Comparison of ENCODE assay signal across 8 cellular contexts in genomic region chr22:41919357-41920224, GRCh38. TPM values are rescaled to one million over a fixed set of nuclear protein-coding genes. Genes with fewer than 3 reads are reported as not detected.
DNase-seq lines count a peak whose midpoint lies in the region; ATAC-seq, FAIRE-seq and TF ChIP-seq lines count a peak whose summit lies in the region.

No MANE protein-coding gene starts in this region.

- BruUV-seq in GM12878 (replicated peaks; lab: Mats Ljungman, UMichigan), result no TSS peak

- peak; percentile 77 for DNase-seq in GM12892 (ENCODE audit: insufficient read length)
- DNase-seq in GM23338 (ENCODE audit: low spot score), result peak; percentile 97
- DNase-seq in GM12878 (ENCODE audit: low read depth, low spot score), result peak; percentile 71
- no peak for DNase-seq in keratinocyte (ENCODE audit: low read depth, low spot score)
- DNase-seq in stimulated activated CD4-positive, alpha-beta T cell treated with anti-CD3 and anti-CD28 coated beads, Interleukin-4, amount 100 ng/mL, for 24 hours, result peak; percentile 45
- no peak for DNase-seq in NCI-H1694 treated with DMSO at 0.1 percent for 48 hours (lab: John Stamatoyannopoulos, UW)
- DNase-seq in globus pallidus (ENCODE audit: low spot score), result no peak

- peaks cover 92% of the 10 kb centered on the region for H3K27me3 ChIP-seq in GM23338 (ENCODE audit: insufficient read depth)
- H3K27me3 ChIP-seq in OCI-LY3 (ENCODE audit: low read depth, low read length), result peaks cover 15% of the 10 kb centered on the region; the same call in 1 of the 2 replicates
- H3K27me3 ChIP-seq in GM12878 (replicated peaks in 1 of 2; ENCODE audit: control insufficient read depth in 2 of 2, insufficient read depth in 2 of 2, low read length in 1 of 2), result peaks cover 0 to 3% of the 10 kb centered on the region in 2 experiments; a peak in 2 of 4 replicates
- H3K27me3 ChIP-seq in keratinocyte (ENCODE audit: control insufficient read depth, extremely low read depth, insufficient read depth, low read length), result peaks cover 40% of the 10 kb centered on the region

- H3K27ac Mint-ChIP-seq in GM23338, result no peak overlapping the region

- H3K4me2 ChIP-seq in GM23338 (peak overlapping the region; percentile 85), OCI-LY3 (ENCODE audit: low read length) (peak overlapping the region; percentile 99), GM12878 (ENCODE audit: control insufficient read depth, insufficient read depth) (peak overlapping the region; percentile 97), keratinocyte (ENCODE audit: control insufficient read depth, extremely low read depth, insufficient read depth, low read depth, low read length) (peak overlapping the region; percentile 78)

- 0 out of 2 replicates have a peak, but pooled peaks cover 4% of the 10 kb centered on the region for H3F3A ChIP-seq in GM23338 (replicated peaks; ENCODE audit: low read depth)

- dilution Hi-C loops in keratinocyte (cut with MboI; ENCODE audit: extremely low pct_ligation_motif_present, low sequenced_read_pairs), result no loop called here

- H3K27me3 Mint-ChIP-seq in GM23338 (ENCODE audit: insufficient read depth, low read depth, poor library complexity), result peaks cover 75% of the 10 kb centered on the region

- CTCF ChIA-PET in GM12878 (lab: Yijun Ruan, JAX), result interaction anchor here (0.8 to 11.0 kb wide), 7 partner anchors 9 to 222 kb away, joined by 3 to 234 read pairs (median 5); partner anchors contain the start of gene SMIM45

- FAIRE-seq in GM12892 (lab: Jason Lieb, UNC), result no peak
- peak; percentile 91 for FAIRE-seq in GM12878 (lab: Jason Lieb, UNC)
- no peak for FAIRE-seq in keratinocyte (lab: Jason Lieb, UNC)

- no peak for TF ChIP-seq RAD21 in GM12878 (IDR thresholded peaks at IDR 0.05; ENCODE audit: insufficient read depth, low read depth, low read length)

- in situ Hi-C loops in GM12878 (cut with MboI), result no loop called here

- peak; percentile 65 for TF ChIP-seq POLR2A in GM12892 (IDR thresholded peaks at IDR 0.05; ENCODE audit: low read depth, low read length)
- TF ChIP-seq POLR2A in GM12878 (IDR thresholded peaks at IDR 0.05; ENCODE audit: low read depth, low read length), result peak; percentile 85

- intact Hi-C loops in GM12878 (cut with micrococcal nuclease; ENCODE audit: unreplicated experiment), result loop anchor here (1.0 to 5.0 kb wide), 2 partner anchors 21 to 87 kb away; partner anchors contain the start of gene SREBF2

- peak overlapping the region; percentile 70 for H3K4me3 Mint-ChIP-seq in GM23338

- POLR2A ChIA-PET in GM12878 (lab: Charles Lee), result interaction anchor here (0.6 to 15.3 kb wide), 18 partner anchors 16 to 301 kb away, joined by 3 to 599 read pairs (median 5); partner anchors contain the start of genes CCDC134, CENPM, SMDT1 and SREBF2

- no peak for TF ChIP-seq EP300 in GM12878 (IDR thresholded peaks at IDR 0.05; ENCODE audit: borderline replicate concordance in 1 of 2, control insufficient read depth in 1 of 2, low read depth in 2 of 2, low read length in 2 of 2)

- 2% methylated on average over 56 of the region's 62 CpGs for WGBS in GM12878 (ENCODE audit: insufficient coverage, insufficient replicate concordance, low lambda C conversion rate, missing lambda C conversion rate)

- H3K9me3 ChIP-seq in OCI-LY3 (ENCODE audit: insufficient read depth, low read length) (no peaks in the 10 kb centered on the region), GM12878 (replicated peaks; ENCODE audit: control insufficient read depth, insufficient read depth, low read length) (no peaks in the 10 kb centered on the region), keratinocyte (ENCODE audit: control insufficient read depth, low read depth, low read length) (no peaks in the 10 kb centered on the region)

- SMC1A ChIA-PET in GM12878 (lab: Charles Lee; ENCODE audit: uncharacterized antibody, unreplicated experiment), result interaction anchor here (0.8 to 15.4 kb wide), 7 partner anchors 20 to 87 kb away, joined by 3 to 321 read pairs (median 4); partner anchors contain the start of gene SREBF2

- RAD21 ChIA-PET in GM12878 (lab: Charles Lee; ENCODE audit: unreplicated experiment), result interaction anchor here (0.5 to 11.6 kb wide), 8 partner anchors 9 to 301 kb away, joined by 3 to 408 read pairs (median 6); partner anchors contain the start of genes CENPM and SREBF2

- no peaks in the 10 kb centered on the region for H3K36me3 ChIP-seq in GM23338 (ENCODE audit: insufficient read depth)
- H3K36me3 ChIP-seq in OCI-LY3 (replicated peaks; ENCODE audit: low read depth, low read length), result no peaks in the 10 kb centered on the region
- 0 out of 4 replicates have a peak, but pooled peaks cover 0 to 9% of the 10 kb centered on the region in 2 experiments for H3K36me3 ChIP-seq in GM12878 (ENCODE audit: control insufficient read depth in 2 of 2, insufficient read depth in 2 of 2, low read length in 1 of 2)
- H3K36me3 ChIP-seq in keratinocyte (ENCODE audit: control insufficient read depth in 2 of 2, extremely low read depth in 1 of 2, insufficient read depth in 2 of 2, low read length in 2 of 2), result no peaks in the 10 kb centered on the region

- no peaks in the 10 kb centered on the region; the same call in 2 of the 3 replicates for H3K36me3 Mint-ChIP-seq in GM23338 (ENCODE audit: low read depth)

- H3K4me1 Mint-ChIP-seq in GM23338, result peaks cover 10% of the 10 kb centered on the region; the same call in 2 of the 3 replicates

- peak overlapping the region; percentile 78; the same call in 1 of the 2 replicates for H2AFZ ChIP-seq in GM23338
- H2AFZ ChIP-seq in OCI-LY3 (ENCODE audit: low read depth, low read length), result 0 out of 2 replicates have a peak overlapping the region, but pooled peaks have one; percentile 8
- H2AFZ ChIP-seq in GM12878 (ENCODE audit: control insufficient read depth, low read depth, low read length), result peak overlapping the region; percentile 76
- peak overlapping the region; percentile 71 for H2AFZ ChIP-seq in keratinocyte (ENCODE audit: control insufficient read depth, low read length)

- peaks cover 28% of the 10 kb centered on the region; the same call in 1 of the 2 replicates for H3K4me1 ChIP-seq in GM23338 (ENCODE audit: insufficient read depth)
- peaks cover 70% of the 10 kb centered on the region for H3K4me1 ChIP-seq in OCI-LY3 (ENCODE audit: low read length)
- H3K4me1 ChIP-seq in GM12878 (ENCODE audit: control insufficient read depth, insufficient read depth, low read length), result peaks cover 72% of the 10 kb centered on the region
- peaks cover 15% of the 10 kb centered on the region for H3K4me1 ChIP-seq in keratinocyte (ENCODE audit: control insufficient read depth, extremely low read depth, insufficient read depth, low read length)

- peak overlapping the region; percentile 67 for H3K4me3 ChIP-seq in GM23338
- peak overlapping the region; percentile 81 for H3K4me3 ChIP-seq in OCI-LY3 (ENCODE audit: low read length)
- peak overlapping the region; percentile 66 for H3K4me3 ChIP-seq in GM12878
- H3K4me3 ChIP-seq in keratinocyte (ENCODE audit: control insufficient read depth in 2 of 3, extremely low read depth in 1 of 3, insufficient read depth in 2 of 3, low read depth in 1 of 3, low read length in 3 of 3), result peak overlapping the region; percentile 33 to 54 (median 51)

- H4K20me1 ChIP-seq in GM23338 (replicated peaks; ENCODE audit: insufficient read depth) (peaks cover 3% of the 10 kb centered on the region; the same call in 1 of the 2 replicates), OCI-LY3 (ENCODE audit: insufficient read depth, low read length) (no peaks in the 10 kb centered on the region), GM12878 (ENCODE audit: control insufficient read depth, insufficient read depth) (no peaks in the 10 kb centered on the region), keratinocyte (ENCODE audit: control insufficient read depth, extremely low read depth, insufficient read depth, low read length) (peaks cover 2% of the 10 kb centered on the region)

- ATAC-seq in GM23338 (peak; percentile 82), GM12878 (peak; percentile 61)

- peak overlapping the region; percentile 69 for H3K9ac ChIP-seq in OCI-LY3 (ENCODE audit: low read length)
- H3K9ac ChIP-seq in GM12878 (ENCODE audit: control insufficient read depth, insufficient read depth, low read length), result peak overlapping the region; percentile 85
- peak overlapping the region; percentile 54 for H3K9ac ChIP-seq in keratinocyte (ENCODE audit: control insufficient read depth, extremely low read depth, insufficient read depth, low read length)

- TF ChIP-seq CTCF in GM23338 (conservative IDR thresholded peaks at IDR 0.05; ENCODE audit: low read depth in 2 of 2), result no peak
- peak; percentile 5; the same call in 1 of the 2 replicates for TF ChIP-seq CTCF in OCI-LY3 (IDR thresholded peaks at IDR 0.05; ENCODE audit: low read depth, low read length)
- no peak for TF ChIP-seq CTCF in GM12878 (IDR thresholded peaks at IDR 0.05 in 2 of 3, conservative IDR thresholded peaks at IDR 0.05 in 1 of 3; ENCODE audit: control insufficient read depth in 2 of 3, extremely low read depth in 1 of 3, insufficient read depth in 1 of 3, low read depth in 3 of 3, low read length in 3 of 3)
- TF ChIP-seq CTCF in keratinocyte (optimal IDR thresholded peaks at IDR 0.05 in 1 of 3, IDR thresholded peaks at IDR 0.05 in 1 of 3, conservative IDR thresholded peaks at IDR 0.05 in 1 of 3; ENCODE audit: extremely low read depth in 1 of 3, insufficient read depth in 2 of 3, low read length in 3 of 3), result no peak

- no peaks in the 10 kb centered on the region for H3K9me3 Mint-ChIP-seq in GM23338

- H3K79me2 ChIP-seq in GM23338 (replicated peaks; ENCODE audit: insufficient read depth) (no peaks in the 10 kb centered on the region), OCI-LY3 (ENCODE audit: low read length) (no peaks in the 10 kb centered on the region), GM12878 (ENCODE audit: control insufficient read depth, insufficient read depth, low read length) (peaks cover 27% of the 10 kb centered on the region), keratinocyte (ENCODE audit: control insufficient read depth, insufficient read depth, low read length) (no peaks in the 10 kb centered on the region)

- H3K9me2 ChIP-seq in GM23338 (ENCODE audit: insufficient read depth), result no peaks in the 10 kb centered on the region

- no peaks in the 10 kb centered on the region for H3K9me1 ChIP-seq in keratinocyte (ENCODE audit: control insufficient read depth, extremely low read depth, insufficient read depth, low read length)

- no peak overlapping the region for H3K27ac ChIP-seq in GM23338 (ENCODE audit: low read depth)
- H3K27ac ChIP-seq in OCI-LY3 (ENCODE audit: low read length), result peak overlapping the region; percentile 70
- peak overlapping the region; percentile 86 for H3K27ac ChIP-seq in GM12878 (ENCODE audit: control insufficient read depth, insufficient read depth)
- H3K27ac ChIP-seq in keratinocyte (ENCODE audit: control insufficient read depth, insufficient read depth, low read length), result no peak overlapping the region

RNA-seq across cellular contexts. Expression of gene SHISA8, which starts 4.7 kb away (rescaled TPM):
- polyA plus RNA-seq in GM12892 (2012; ENCODE audit: missing spikeins), result 0.93 TPM
- 0.62 and 5.1 TPM in 2 replicates for total RNA-seq in GM23338 (2014; rRNA removed; shearing (Covaris generic))
- polyA plus RNA-seq in GM23338 (2016; fragmentation: Nextera tagmentation; extraction: Ambion mirVana), result 0.21 TPM in 1 of 2 replicates, not detected in the other
- total RNA-seq in GM12878 (2013; cell fraction: nucleolus; rRNA removed), result 10.3 and 11.3 TPM in 2 replicates
- 3.6 and 6.8 TPM in 2 replicates for total RNA-seq in GM12878 (2014; rRNA removed)
- 0.22 and 0.28 TPM in 2 replicates for total RNA-seq in GM12878 (2014; rRNA removed; fragmentation: Illumina TruSeq; extraction: Trizol)
- 8.6 and 10.1 TPM in 2 replicates for total RNA-seq in GM12878 (2021)
- 0.26 TPM for polyA plus RNA-seq in GM12878 (2011; ENCODE audit: low read depth)
- 0.06 and 0.08 TPM in 2 replicates for polyA plus RNA-seq in GM12878 (2011; rRNA removed)
- polyA plus RNA-seq in GM12878 (2011; cell fraction: cytosol; rRNA removed), result 0.03 and 0.33 TPM in 2 replicates
- polyA plus RNA-seq in GM12878 (2011; cell fraction: nucleus; rRNA removed), result 2.4 and 3.6 TPM in 2 replicates
- 3.6 and 5.2 TPM in 2 replicates for polyA plus RNA-seq in GM12878 (2012)
- polyA plus RNA-seq in GM12878 (2014; fragmentation: Illumina TruSeq; extraction: Trizol), result 0.06 TPM in 1 of 2 replicates, not detected in the other
- under 1 TPM; 0.13 to 0.40 TPM for polyA plus RNA-seq in GM12878 (2014; fragmentation: Nextera tagmentation; extraction: Ambion mirVana)
- 5.9 and 6.5 TPM in 2 replicates for polyA plus RNA-seq in GM12878 (2014; rRNA removed)
- under 1 TPM; 0.20 to 0.27 TPM for polyA plus RNA-seq in GM12878 (2016; fragmentation: Nextera tagmentation; extraction: Ambion mirVana)
- polyA minus RNA-seq in GM12878 (2011; rRNA and poly(A)+ RNA removed), result not detected in 2 replicates
- polyA minus RNA-seq in GM12878 (2011; cell fraction: cytosol; rRNA and poly(A)+ RNA removed), result not detected in 2 replicates
- polyA minus RNA-seq in GM12878 (2011; cell fraction: nucleus; rRNA and poly(A)+ RNA removed), result 0.29 TPM in 1 of 2 replicates, not detected in the other
- not detected in 3 replicates for polyA plus RNA-seq in keratinocyte
- polyA plus RNA-seq in keratinocyte (2011; ENCODE audit: low read depth), result not detected
- polyA plus RNA-seq in keratinocyte (2011; cell fraction: cytosol; rRNA removed), result not detected in 2 replicates
- polyA plus RNA-seq in keratinocyte (2011; cell fraction: nucleus; rRNA removed), result not detected in 2 replicates
- polyA plus RNA-seq in keratinocyte (2012; ENCODE audit: low replicate concordance), result not detected in 2 replicates
- not detected in 3 replicates for polyA minus RNA-seq in keratinocyte
- polyA minus RNA-seq in keratinocyte (2011; cell fraction: cytosol; rRNA and poly(A)+ RNA removed), result not detected
- polyA minus RNA-seq in keratinocyte (2011; cell fraction: nucleus; rRNA and poly(A)+ RNA removed), result not detected in 2 replicates

RNA-seq across cellular contexts. Expression of gene TNFRSF13C, which starts 7.0 kb away (rescaled TPM):
- 57.8 TPM for polyA plus RNA-seq in GM12892 (2012; ENCODE audit: missing spikeins)
- total RNA-seq in GM23338 (2014; rRNA removed; shearing (Covaris generic)), result 0.97 and 1.7 TPM in 2 replicates
- polyA plus RNA-seq in GM23338 (2016; fragmentation: Nextera tagmentation; extraction: Ambion mirVana) (0.75 and 1.0 TPM in 2 replicates), GM12878 (2011; rRNA removed) (9.7 and 16.4 TPM in 2 replicates), GM12878 (2014; fragmentation: Illumina TruSeq; extraction: Trizol) (20.6 and 26.9 TPM in 2 replicates), GM12878 (2014; fragmentation: Nextera tagmentation; extraction: Ambion mirVana) (1 to 10 TPM; 6.9 to 9.6 TPM), GM12878 (2014; rRNA removed) (42.3 and 43.0 TPM in 2 replicates), GM12878 (2016; fragmentation: Nextera tagmentation; extraction: Ambion mirVana) (10 to 100 TPM; 26.6 to 30.4 TPM), keratinocyte (0.03 to 0.08 TPM (median 0.06 TPM) in 3 replicates)
- total RNA-seq in GM12878 (2013; cell fraction: nucleolus; rRNA removed), result 79.9 and 82.3 TPM in 2 replicates
- total RNA-seq in GM12878 (2014; rRNA removed) (35.9 and 37.6 TPM in 2 replicates), GM12878 (2014; rRNA removed; fragmentation: Illumina TruSeq; extraction: Trizol) (22.3 and 23.2 TPM in 2 replicates), GM12878 (2021) (90.1 and 91.4 TPM in 2 replicates)
- 30.0 TPM for polyA plus RNA-seq in GM12878 (2011; ENCODE audit: low read depth)
- polyA plus RNA-seq in GM12878 (2011; cell fraction: cytosol; rRNA removed), result 18.3 and 19.9 TPM in 2 replicates
- polyA plus RNA-seq in GM12878 (2011; cell fraction: nucleus; rRNA removed), result 43.6 and 44.2 TPM in 2 replicates
- 50.9 and 59.0 TPM in 2 replicates for polyA plus RNA-seq in GM12878 (2012)
- polyA minus RNA-seq in GM12878 (2011; rRNA and poly(A)+ RNA removed), result 24.8 and 41.5 TPM in 2 replicates
- polyA minus RNA-seq in GM12878 (2011; cell fraction: cytosol; rRNA and poly(A)+ RNA removed), result 20.1 and 23.4 TPM in 2 replicates
- 12.0 and 20.7 TPM in 2 replicates for polyA minus RNA-seq in GM12878 (2011; cell fraction: nucleus; rRNA and poly(A)+ RNA removed)
- 0.21 TPM for polyA plus RNA-seq in keratinocyte (2011; ENCODE audit: low read depth)
- 0.05 and 0.06 TPM in 2 replicates for polyA plus RNA-seq in keratinocyte (2011; cell fraction: cytosol; rRNA removed)
- 0.25 and 0.35 TPM in 2 replicates for polyA plus RNA-seq in keratinocyte (2011; cell fraction: nucleus; rRNA removed)
- 0.14 and 0.42 TPM in 2 replicates for polyA plus RNA-seq in keratinocyte (2012; ENCODE audit: low replicate concordance)
- polyA minus RNA-seq in keratinocyte, result 0.03 to 0.33 TPM (median 0.22 TPM) in 3 replicates
- not detected for polyA minus RNA-seq in keratinocyte (2011; cell fraction: cytosol; rRNA and poly(A)+ RNA removed)
- polyA minus RNA-seq in keratinocyte (2011; cell fraction: nucleus; rRNA and poly(A)+ RNA removed), result 0.31 TPM in 1 of 2 replicates, not detected in the other

RNA-seq across cellular contexts. Expression of gene CENPM, which starts 27.4 kb away (rescaled TPM):
- polyA plus RNA-seq in GM12892 (2012; ENCODE audit: missing spikeins), result 31.4 TPM
- total RNA-seq in GM23338 (2014; rRNA removed; shearing (Covaris generic)), result 40.0 and 61.6 TPM in 2 replicates
- polyA plus RNA-seq in GM23338 (2016; fragmentation: Nextera tagmentation; extraction: Ambion mirVana), result 50.0 and 51.1 TPM in 2 replicates
- total RNA-seq in GM12878 (2013; cell fraction: nucleolus; rRNA removed), result 125 and 139 TPM in 2 replicates
- 145 and 158 TPM in 2 replicates for total RNA-seq in GM12878 (2014; rRNA removed)
- 45.3 and 53.0 TPM in 2 replicates for total RNA-seq in GM12878 (2014; rRNA removed; fragmentation: Illumina TruSeq; extraction: Trizol)
- 81.6 and 84.4 TPM in 2 replicates for total RNA-seq in GM12878 (2021)
- 21.9 TPM for polyA plus RNA-seq in GM12878 (2011; ENCODE audit: low read depth)
- 26.6 and 67.9 TPM in 2 replicates for polyA plus RNA-seq in GM12878 (2011; rRNA removed)
- polyA plus RNA-seq in GM12878 (2011; cell fraction: cytosol; rRNA removed), result 113 and 161 TPM in 2 replicates
- 245 and 256 TPM in 2 replicates for polyA plus RNA-seq in GM12878 (2011; cell fraction: nucleus; rRNA removed)
- polyA plus RNA-seq in GM12878 (2012), result 42.1 and 48.8 TPM in 2 replicates
- polyA plus RNA-seq in GM12878 (2014; fragmentation: Illumina TruSeq; extraction: Trizol), result 9.8 and 38.9 TPM in 2 replicates
- 10 to 100 TPM; 36.7 to 62.3 TPM for polyA plus RNA-seq in GM12878 (2014; fragmentation: Nextera tagmentation; extraction: Ambion mirVana)
- polyA plus RNA-seq in GM12878 (2014; rRNA removed), result 126 and 148 TPM in 2 replicates
- 100 to 1,000 TPM; 177 to 212 TPM for polyA plus RNA-seq in GM12878 (2016; fragmentation: Nextera tagmentation; extraction: Ambion mirVana)
- polyA minus RNA-seq in GM12878 (2011; rRNA and poly(A)+ RNA removed), result 70.4 and 125 TPM in 2 replicates
- polyA minus RNA-seq in GM12878 (2011; cell fraction: cytosol; rRNA and poly(A)+ RNA removed), result 28.6 and 42.6 TPM in 2 replicates
- polyA minus RNA-seq in GM12878 (2011; cell fraction: nucleus; rRNA and poly(A)+ RNA removed), result 82.8 and 123 TPM in 2 replicates
- polyA plus RNA-seq in keratinocyte, result 1.3 to 10.1 TPM (median 4.8 TPM) in 3 replicates
- not detected for polyA plus RNA-seq in keratinocyte (2011; ENCODE audit: low read depth)
- polyA plus RNA-seq in keratinocyte (2011; cell fraction: cytosol; rRNA removed), result 1.5 and 2.8 TPM in 2 replicates
- 1.4 and 2.3 TPM in 2 replicates for polyA plus RNA-seq in keratinocyte (2011; cell fraction: nucleus; rRNA removed)
- 1.5 and 10.6 TPM in 2 replicates for polyA plus RNA-seq in keratinocyte (2012; ENCODE audit: low replicate concordance)
- 3.2 to 11.0 TPM (median 4.6 TPM) in 3 replicates for polyA minus RNA-seq in keratinocyte
- polyA minus RNA-seq in keratinocyte (2011; cell fraction: cytosol; rRNA and poly(A)+ RNA removed), result 3.6 TPM
- 1.2 and 1.7 TPM in 2 replicates for polyA minus RNA-seq in keratinocyte (2011; cell fraction: nucleus; rRNA and poly(A)+ RNA removed)

RNA-seq across cellular contexts. Expression of gene SEPTIN3, which starts 49.7 kb away (rescaled TPM):
- polyA plus RNA-seq in GM12892 (2012; ENCODE audit: missing spikeins), result 1.9 TPM
- total RNA-seq in GM23338 (2014; rRNA removed; shearing (Covaris generic)), result 28.4 and 30.7 TPM in 2 replicates
- polyA plus RNA-seq in GM23338 (2016; fragmentation: Nextera tagmentation; extraction: Ambion mirVana), result 16.4 and 19.4 TPM in 2 replicates
- 1.1 and 1.5 TPM in 2 replicates for total RNA-seq in GM12878 (2013; cell fraction: nucleolus; rRNA removed)
- total RNA-seq in GM12878 (2014; rRNA removed), result 1.1 and 1.5 TPM in 2 replicates
- total RNA-seq in GM12878 (2014; rRNA removed; fragmentation: Illumina TruSeq; extraction: Trizol), result 1.3 and 1.4 TPM in 2 replicates
- total RNA-seq in GM12878 (2021), result 1.7 and 1.9 TPM in 2 replicates
- polyA plus RNA-seq in GM12878 (2011; ENCODE audit: low read depth), result 0.22 TPM
- 0.43 and 0.52 TPM in 2 replicates for polyA plus RNA-seq in GM12878 (2011; rRNA removed)
- 0.28 and 0.31 TPM in 2 replicates for polyA plus RNA-seq in GM12878 (2011; cell fraction: cytosol; rRNA removed)
- 0.59 and 0.82 TPM in 2 replicates for polyA plus RNA-seq in GM12878 (2011; cell fraction: nucleus; rRNA removed)
- polyA plus RNA-seq in GM12878 (2012), result 0.49 and 1.3 TPM in 2 replicates
- polyA plus RNA-seq in GM12878 (2014; fragmentation: Illumina TruSeq; extraction: Trizol), result 3.1 TPM in 2 replicates
- under 1 TPM; 0.39 to 0.60 TPM for polyA plus RNA-seq in GM12878 (2014; fragmentation: Nextera tagmentation; extraction: Ambion mirVana)
- polyA plus RNA-seq in GM12878 (2014; rRNA removed), result 1.5 and 1.8 TPM in 2 replicates
- under 1 TPM; 0.05 to 0.15 TPM for polyA plus RNA-seq in GM12878 (2016; fragmentation: Nextera tagmentation; extraction: Ambion mirVana)
- polyA minus RNA-seq in GM12878 (2011; rRNA and poly(A)+ RNA removed), result 0.52 and 0.73 TPM in 2 replicates
- not detected in 2 replicates for polyA minus RNA-seq in GM12878 (2011; cell fraction: cytosol; rRNA and poly(A)+ RNA removed)
- 0.19 and 0.36 TPM in 2 replicates for polyA minus RNA-seq in GM12878 (2011; cell fraction: nucleus; rRNA and poly(A)+ RNA removed)
- 0.05 to 0.07 TPM (median 0.06 TPM) in 3 replicates for polyA plus RNA-seq in keratinocyte
- polyA plus RNA-seq in keratinocyte (2011; ENCODE audit: low read depth), result 0.74 TPM
- 0.07 and 0.19 TPM in 2 replicates for polyA plus RNA-seq in keratinocyte (2011; cell fraction: cytosol; rRNA removed)
- 0.04 and 0.29 TPM in 2 replicates for polyA plus RNA-seq in keratinocyte (2011; cell fraction: nucleus; rRNA removed)
- 0.07 and 1.0 TPM in 2 replicates for polyA plus RNA-seq in keratinocyte (2012; ENCODE audit: low replicate concordance)
- polyA minus RNA-seq in keratinocyte, result 0.06 TPM in 1 of 3 replicates, not detected in the others
- not detected for polyA minus RNA-seq in keratinocyte (2011; cell fraction: cytosol; rRNA and poly(A)+ RNA removed)
- polyA minus RNA-seq in keratinocyte (2011; cell fraction: nucleus; rRNA and poly(A)+ RNA removed), result not detected in 2 replicates

Comparison
In these comparisons a context has a peak if more than half of its experiments do, and no peak if none do; other contexts are left out.
1. DNase-seq: peak in GM12892 (single experiment), GM23338 (single experiment), GM12878 (single experiment) and stimulated activated CD4-positive, alpha-beta T cell treated with anti-CD3 and anti-CD28 coated beads, Interleukin-4, amount 100 ng/mL, for 24 hours (single experiment); none in keratinocyte (single experiment), NCI-H1694 treated with DMSO at 0.1 percent for 48 hours (single experiment) and globus pallidus (single experiment).
2. H2AFZ ChIP-seq: peak in every context shown above with its lines; median percentile 78 in GM23338; 76 in GM12878; 71 in keratinocyte; 8 in OCI-LY3.
3. H3K27ac ChIP-seq: peak in OCI-LY3 (single experiment) and GM12878 (single experiment); none in GM23338 (single experiment) and keratinocyte (single experiment).
4. Peak in every context shown above with its lines, with median percentiles within 50 percentile points of each other: H3K4me2 ChIP-seq, H3K4me3 ChIP-seq and H3K9ac ChIP-seq.